5 cellular contexts compared by ENCODE assay signal in genomic region chr13:65922846-65923245, GRCh38.
DNase-seq lines count a peak whose midpoint lies in the region; ATAC-seq, FAIRE-seq and TF ChIP-seq lines count a peak whose summit lies in the region.
"Not testable (repeated sequence)": the region's sequence is repeated elsewhere in the genome, so short reads cannot be mapped to it uniquely, and the experiment has no call there.

No MANE protein-coding gene starts in this region.

- TF ChIP-seq CTCF in MCF 10A (IDR thresholded peaks at IDR 0.05; ENCODE audit: unreplicated experiment); kidney (IDR thresholded peaks at IDR 0.05; ENCODE audit: borderline replicate concordance, extremely low read depth, insufficient read depth); osteocyte (IDR thresholded peaks at IDR 0.05): not testable (repeated sequence)

- DNase-seq in RCC 7860 (ENCODE audit: low spot score); T-helper 17 cell; MCF 10A (ENCODE audit: unreplicated experiment); kidney; osteocyte (ENCODE audit: extremely low spot score, unreplicated experiment): not testable (repeated sequence)

- not testable (repeated sequence) for H3K9ac ChIP-seq in kidney (ENCODE audit: low read length in 2 of 2)

- not testable (repeated sequence) for H3K36me3 Mint-ChIP-seq in T-helper 17 cell (ENCODE audit: low read depth); MCF 10A (ENCODE audit: insufficient read depth, unreplicated experiment); osteocyte (ENCODE audit: unreplicated experiment)

- intact Hi-C loops in MCF 10A (cut with micrococcal nuclease); kidney (cut with DNase I): not testable (repeated sequence)

- peak overlapping the region; percentile 0 for H3K4me3 Mint-ChIP-seq in T-helper 17 cell
- not testable (repeated sequence) for H3K4me3 Mint-ChIP-seq in MCF 10A (ENCODE audit: unreplicated experiment); osteocyte (ENCODE audit: unreplicated experiment)

- H3K27ac Mint-ChIP-seq in T-helper 17 cell, result not testable (repeated sequence)
- peak overlapping the region; percentile 71 for H3K27ac Mint-ChIP-seq in MCF 10A (ENCODE audit: low read depth, unreplicated experiment)
- H3K27ac Mint-ChIP-seq in osteocyte (ENCODE audit: unreplicated experiment), result peak overlapping the region; percentile 86

- FAIRE-seq in RCC 7860 (lab: Jason Lieb, UNC) (peak; percentile 40), kidney (lab: Jason Lieb, UNC) (peak; percentile 44)

- H3K9me3 Mint-ChIP-seq in MCF 10A (ENCODE audit: unreplicated experiment), result not testable (repeated sequence)
- H3K9me3 Mint-ChIP-seq in osteocyte (ENCODE audit: unreplicated experiment), result peaks cover 12% of the 10 kb centered on the region

- H3K4me3 ChIP-seq in kidney (ENCODE audit: low read length in 2 of 2), result not testable (repeated sequence)

- H3K27ac ChIP-seq in kidney (ENCODE audit: low read depth in 2 of 2, low read length in 2 of 2), result not testable (repeated sequence)

- CTCF ChIA-PET in MCF 10A (lab: Yijun Ruan, JAX), result not testable (repeated sequence)

- H3K9me3 ChIP-seq in T-helper 17 cell (ENCODE audit: control insufficient read depth, low read length, poor library complexity, severe bottlenecking); kidney (ENCODE audit: control insufficient read depth in 1 of 2, low read length in 2 of 2): not testable (repeated sequence)

- ATAC-seq in T-helper 17 cell, result not testable (repeated sequence)

- not testable (repeated sequence) for H3K36me3 ChIP-seq in kidney (ENCODE audit: control insufficient read depth in 1 of 2, insufficient read depth in 2 of 2, low read length in 2 of 2)

- H3K4me1 ChIP-seq in kidney (ENCODE audit: control insufficient read depth in 1 of 2, insufficient read depth in 1 of 2, low read depth in 1 of 2, low read length in 2 of 2), result not testable (repeated sequence)

- BruUV-seq in MCF 10A (replicated peaks; lab: Mats Ljungman, UMichigan), result not testable (repeated sequence)

- H3K27me3 Mint-ChIP-seq in T-helper 17 cell; MCF 10A (ENCODE audit: insufficient read depth, unreplicated experiment); osteocyte (ENCODE audit: unreplicated experiment): not testable (repeated sequence)

- H3K4me1 Mint-ChIP-seq in T-helper 17 cell; MCF 10A (ENCODE audit: insufficient read depth, unreplicated experiment): not testable (repeated sequence)
- H3K4me1 Mint-ChIP-seq in osteocyte (ENCODE audit: unreplicated experiment), result peaks cover 42% of the 10 kb centered on the region

- POLR2A ChIA-PET in MCF 10A (lab: Yijun Ruan, JAX), result not testable (repeated sequence)
